ENCODE assay signal across 9 cellular contexts in genomic region chr17:17120716-17121115, GRCh38.
DNase-seq lines count a peak whose midpoint lies in the region; ATAC-seq, FAIRE-seq and TF ChIP-seq lines count a peak whose summit lies in the region.
"Had no signal": no experiment of that assay in that cellular context is flagged by ENCODE, and none has a peak within 500 bp of the region (broad histone marks: within the 10 kb centered on the region; RNA-seq: fewer than 3 reads in every experiment).

No MANE protein-coding gene starts in this region.

- H3K4me3 ChIP-seq in A549 (no peak overlapping the region), IMR-90 (ENCODE audit: insufficient read depth, low read depth, low read length) (no peak overlapping the region), dorsolateral prefrontal cortex (no peak overlapping the region), SJCRH30 (no peak overlapping the region)
- H3K4me3 ChIP-seq in naive thymus-derived CD4-positive, alpha-beta T cell (ENCODE audit: low read length): no peak overlapping the region
- H3K4me3 ChIP-seq: ovary had no signal

- H3K4ac ChIP-seq in IMR-90 (ENCODE audit: low read depth, low read length): no peak overlapping the region

- 80% methylated on average over 3 of the region's 3 CpGs for WGBS in A549 (ENCODE audit: missing lambda C conversion rate)
- WGBS in IMR-90 (ENCODE audit: extremely low coverage in 2 of 2, insufficient read length in 1 of 2), 2 experiments: no CpG with 5 or more reads among the region's 3 CpGs

- H2BK15ac ChIP-seq in IMR-90 (ENCODE audit: low read depth, low read length): no peak overlapping the region

- H3K4me3 Mint-ChIP-seq in naive thymus-derived CD4-positive, alpha-beta T cell: peak overlapping the region in 2 of 10 donors; percentile 25 to 61

- H2AK5ac ChIP-seq in IMR-90 (ENCODE audit: low read depth, low read length): no peak overlapping the region

- peaks cover 52 to 91% (median 89%) of the 10 kb centered on the region in 7 donors for H3K4me1 Mint-ChIP-seq in naive thymus-derived CD4-positive, alpha-beta T cell

- intact Hi-C loops in IMR-90 (cut with micrococcal nuclease) (no loop called here), dorsolateral prefrontal cortex (cut with DNase I) (no loop called here)
- intact Hi-C loops in naive thymus-derived CD4-positive, alpha-beta T cell (cut with micrococcal nuclease): no loop called here

- TF ChIP-seq RAD21 in A549 (conservative IDR thresholded peaks at IDR 0.05 in 1 of 2, IDR thresholded peaks at IDR 0.05 in 1 of 2): no peak
- no peak for TF ChIP-seq RAD21 in IMR-90 (IDR thresholded peaks at IDR 0.05; ENCODE audit: low read length)

- no peak for DNase-seq in A549 (ENCODE audit: low read depth in 1 of 2, low spot score in 1 of 2)
- DNase-seq in IMR-90: no peak
- no peak for DNase-seq in dorsolateral prefrontal cortex
- no peak for DNase-seq in naive thymus-derived CD4-positive, alpha-beta T cell
- DNase-seq in SJCRH30: no peak
- no peak for DNase-seq in RCC 7860 (ENCODE audit: low spot score)
- DNase-seq in ecto neural progenitor cell (ENCODE audit: low spot score): no peak
- DNase-seq in KBM-7: no peak

- peak overlapping the region; percentile 29 to 72; a peak in 4 of 6 replicates for H3K27ac ChIP-seq in A549
- H3K27ac ChIP-seq in IMR-90 (ENCODE audit: insufficient read depth, low read length): peak overlapping the region; percentile 49; the same call in 1 of the 2 replicates
- H3K27ac ChIP-seq in dorsolateral prefrontal cortex: peak overlapping the region in 53 of 59 donors; percentile 0 to 80 (median 51)
- peak overlapping the region; percentile 12 for H3K27ac ChIP-seq in naive thymus-derived CD4-positive, alpha-beta T cell (ENCODE audit: low read depth, low read length)
- H3K27ac ChIP-seq in SJCRH30: no peak overlapping the region

- CTCF ChIA-PET in A549 (lab: Yijun Ruan, JAX) (interaction anchor here (1.1 to 4.7 kb wide), 5 partner anchors 12 to 120 kb away, joined by 3 to 36 read pairs (median 8); no protein-coding TSS in a partner anchor), IMR-90 (lab: Yijun Ruan, JAX) (interaction anchor here (1.4 to 1.6 kb wide), 2 partner anchors 12 to 21 kb away, joined by 3 to 6 read pairs; no protein-coding TSS in a partner anchor)
- CTCF ChIA-PET in naive thymus-derived CD4-positive, alpha-beta T cell (lab: Charles Lee): interaction anchor here (0.8 kb wide), 1 partner anchor 11 kb away, joined by 3 read pairs; no protein-coding TSS in a partner anchor

- no peak overlapping the region for H2BK20ac ChIP-seq in IMR-90 (ENCODE audit: low read depth, low read length)

- H3K9me3 ChIP-seq in A549: no peaks in the 10 kb centered on the region
- H3K9me3 ChIP-seq in IMR-90 (ENCODE audit: control insufficient read depth, insufficient read depth, low read length): no peaks in the 10 kb centered on the region
- H3K9me3 ChIP-seq in naive thymus-derived CD4-positive, alpha-beta T cell (ENCODE audit: control insufficient read depth in 2 of 3, low read length in 3 of 3): no peaks in the 10 kb centered on the region
- H3K9me3 ChIP-seq in SJCRH30 (replicated peaks): no peaks in the 10 kb centered on the region
- H3K9me3 ChIP-seq: ovary had no signal

- no peak overlapping the region for H3K9ac ChIP-seq in IMR-90 (ENCODE audit: low read depth, low read length)

- H3K4me2 ChIP-seq in A549 (no peak overlapping the region), IMR-90 (ENCODE audit: low read depth, low read length) (no peak overlapping the region; the same call in 1 of the 2 replicates)

- H3K56ac ChIP-seq in IMR-90 (ENCODE audit: extremely low read depth, insufficient read depth, low read length): no peak overlapping the region

- in situ Hi-C loops in IMR-90 (cut with MboI; ENCODE audit: low sequenced_read_pairs): no loop called here
- in situ Hi-C loops in KBM-7 (cut with MboI; ENCODE audit: low pct_unique_long_range_greater_than_20kb, low sequenced_read_pairs): no loop called here

- peaks cover 68% of the 10 kb centered on the region for H3K9me1 ChIP-seq in IMR-90 (ENCODE audit: insufficient read depth, low read length)

- TF ChIP-seq POLR2A in A549 (IDR thresholded peaks at IDR 0.05; ENCODE audit: low read length): no peak
- no peak for TF ChIP-seq POLR2A in IMR-90 (IDR thresholded peaks at IDR 0.05; ENCODE audit: low read depth, low read length)

- peaks cover 58 to 94% of the 10 kb centered on the region in 2 experiments for H3K79me1 ChIP-seq in IMR-90 (ENCODE audit: low read depth in 1 of 2, low read length in 2 of 2)

- H3K9me3 Mint-ChIP-seq in naive thymus-derived CD4-positive, alpha-beta T cell: peaks cover 0 to 2% (median 0%) of the 10 kb centered on the region in 11 donors

- no peak overlapping the region for H2AFZ ChIP-seq in IMR-90 (replicated peaks; ENCODE audit: low read length, poor library complexity)

- H4K8ac ChIP-seq in IMR-90 (ENCODE audit: low read depth in 2 of 2, low read length in 2 of 2): no peak overlapping the region

- no TSS peak for BruUV-seq in IMR-90 (replicated peaks; lab: Mats Ljungman, UMichigan)

- H3K36me3 Mint-ChIP-seq in naive thymus-derived CD4-positive, alpha-beta T cell: peaks cover 0 to 4% (median 0%) of the 10 kb centered on the region in 5 donors

- H3K23ac ChIP-seq in IMR-90 (ENCODE audit: low read depth, low read length): no peak overlapping the region

- POLR2A ChIA-PET in A549 (lab: Yijun Ruan, JAX) (no interaction called here), IMR-90 (lab: Charles Lee; ENCODE audit: unreplicated experiment) (no interaction called here)
- POLR2A ChIA-PET in naive thymus-derived CD4-positive, alpha-beta T cell (lab: Charles Lee): interaction anchor here (0.7 to 1.9 kb wide), 3 partner anchors 9 to 158 kb away, joined by 3 to 6 read pairs (median 3); no protein-coding TSS in a partner anchor

- peak overlapping the region; percentile 3 for H2AK9ac ChIP-seq in IMR-90 (replicated peaks; ENCODE audit: low read depth, low read length, poor library complexity)

- FAIRE-seq in A549 (lab: Jason Lieb, UNC) (no peak), RCC 7860 (lab: Jason Lieb, UNC) (no peak)

- H3K27ac Mint-ChIP-seq in naive thymus-derived CD4-positive, alpha-beta T cell: peak overlapping the region in 8 of 9 donors; percentile 18 to 92 (median 82)

- TF ChIP-seq CTCF in A549 (IDR thresholded peaks at IDR 0.05): no peak
- no peak for TF ChIP-seq CTCF in IMR-90 (conservative IDR thresholded peaks at IDR 0.05; ENCODE audit: low read depth, low read length)
- TF ChIP-seq CTCF in dorsolateral prefrontal cortex (IDR thresholded peaks at IDR 0.05 in 54 of 56, conservative IDR thresholded peaks at IDR 0.05 in 2 of 56; ENCODE audit: low read depth in 1 of 56, partially characterized antibody in 56 of 56): no peak

- H3K18ac ChIP-seq in IMR-90 (ENCODE audit: low read depth, low read length): no peak overlapping the region

- no peaks in the 10 kb centered on the region for H3K36me3 ChIP-seq in IMR-90 (ENCODE audit: control insufficient read depth, insufficient read depth, low read length)
- no peaks in the 10 kb centered on the region for H3K36me3 ChIP-seq in naive thymus-derived CD4-positive, alpha-beta T cell (ENCODE audit: control insufficient read depth in 2 of 3, insufficient read depth in 3 of 3, low read length in 3 of 3)
- H3K36me3 ChIP-seq in SJCRH30: peaks cover 4% of the 10 kb centered on the region
- H3K36me3 ChIP-seq: ovary had no signal

- H3K14ac ChIP-seq in IMR-90 (replicated peaks; ENCODE audit: low read depth, low read length): no peak overlapping the region; the same call in 1 of the 2 replicates

- ATAC-seq in A549: peak; percentile 10 to 15; a peak in 3 of 6 replicates
- peak; percentile 38 for ATAC-seq in IMR-90 (ENCODE audit: low read depth)
- no peak for ATAC-seq in naive thymus-derived CD4-positive, alpha-beta T cell

- no peak overlapping the region for H4K5ac ChIP-seq in IMR-90 (ENCODE audit: low read depth, low read length)

- H3K27me3 ChIP-seq in IMR-90 (ENCODE audit: control insufficient read depth, insufficient read depth, low read length): no peaks in the 10 kb centered on the region
- no peaks in the 10 kb centered on the region for H3K27me3 ChIP-seq in dorsolateral prefrontal cortex
- no peaks in the 10 kb centered on the region for H3K27me3 ChIP-seq in naive thymus-derived CD4-positive, alpha-beta T cell (ENCODE audit: control insufficient read depth in 2 of 2, insufficient read depth in 2 of 2, low read length in 2 of 2)
- H3K27me3 ChIP-seq in SJCRH30: no peaks in the 10 kb centered on the region
- H3K27me3 ChIP-seq: ovary had no signal

- H2BK120ac ChIP-seq in IMR-90 (ENCODE audit: low read depth, low read length): no peak overlapping the region

- no peak overlapping the region for H2BK5ac ChIP-seq in IMR-90 (ENCODE audit: low read depth, low read length, poor library complexity, severe bottlenecking)

- H3K27me3 Mint-ChIP-seq in naive thymus-derived CD4-positive, alpha-beta T cell: no peaks in the 10 kb centered on the region

- dilution Hi-C loops in IMR-90 (cut with HindIII; ENCODE audit: low sequenced_read_pairs, unreplicated experiment): no loop called here

- no peak for TF ChIP-seq EP300 in A549 (IDR thresholded peaks at IDR 0.05)

- H4K91ac ChIP-seq in IMR-90 (ENCODE audit: insufficient read depth, low read depth, low read length): no peak overlapping the region

- H4K20me1 ChIP-seq in IMR-90 (ENCODE audit: insufficient read depth, low read length): peaks cover 93% of the 10 kb centered on the region

- H3K4me1 ChIP-seq in A549: peaks cover 58% of the 10 kb centered on the region
- peaks cover 31% of the 10 kb centered on the region for H3K4me1 ChIP-seq in IMR-90 (ENCODE audit: control insufficient read depth, insufficient read depth, low read length)
- H3K4me1 ChIP-seq in naive thymus-derived CD4-positive, alpha-beta T cell (ENCODE audit: control insufficient read depth in 2 of 2, insufficient read depth in 2 of 2, low read length in 2 of 2): peaks cover 49 to 52% of the 10 kb centered on the region in 2 donors
- peaks cover 6% of the 10 kb centered on the region for H3K4me1 ChIP-seq in SJCRH30

TF ChIP-seq in A549, 52 proteins besides CTCF, POLR2A, EP300 and RAD21 (continues in another document):
- TF ChIP-seq MAFK (IDR thresholded peaks at IDR 0.05; ENCODE audit: partially characterized antibody): no peak

TF ChIP-seq in IMR-90, 13 proteins besides CTCF, POLR2A, EP300 and RAD21 (continues in another document):
- no peak for TF ChIP-seq FOS (IDR thresholded peaks at IDR 0.05; ENCODE audit: low read depth, low read length)
- TF ChIP-seq NFE2L2 (IDR thresholded peaks at IDR 0.05; ENCODE audit: low read depth, low read length): no peak
- no peak for TF ChIP-seq CEBPB (IDR thresholded peaks at IDR 0.05; ENCODE audit: low read depth, low read length)
- no peak for TF ChIP-seq ELK1 (IDR thresholded peaks at IDR 0.05; ENCODE audit: borderline replicate concordance, low read depth, low read length)
